In the genomic region with DNA sequence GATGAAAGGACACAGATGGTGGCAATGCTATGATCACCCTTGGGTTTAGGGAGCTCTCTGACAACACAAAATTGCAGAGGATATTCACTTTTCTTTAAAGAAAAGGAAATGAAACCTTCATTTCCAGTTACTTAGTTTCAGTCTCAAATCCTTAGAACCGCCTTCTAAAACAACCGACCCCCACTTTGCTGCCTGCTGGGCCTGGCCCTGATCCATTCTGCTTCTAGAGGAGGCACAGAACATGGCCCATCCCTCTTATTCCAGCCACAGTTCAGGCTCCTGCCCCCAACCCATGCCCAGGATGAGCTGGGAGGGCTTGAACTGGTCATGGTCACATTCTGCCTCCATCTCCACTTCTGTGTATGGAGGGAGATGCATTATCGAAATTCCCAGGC, we compare ENCODE assay signal across 16 cellular contexts.
DNase-seq lines count a peak whose midpoint lies in the region; ATAC-seq and TF ChIP-seq lines count a peak whose summit lies in the region.
"Had no signal": no experiment of that assay in that cellular context is flagged by ENCODE, and none has a peak within 500 bp of the region (broad histone marks: within the 10 kb centered on the region; RNA-seq: fewer than 3 reads in every experiment).

No MANE protein-coding gene starts in this region.

- no peaks in the 10 kb centered on the region for H3K36me3 Mint-ChIP-seq in activated CD4-positive, alpha-beta T cell treated with anti-CD3 and anti-CD28 coated beads, Interleukin-2, amount 10 ng/mL, durations not matched to agents 24 days and 14 days (ENCODE audit: low read depth)
- H3K36me3 Mint-ChIP-seq in glutamatergic neuron (ENCODE audit: unreplicated experiment): no peaks in the 10 kb centered on the region

- H3K4me3 Mint-ChIP-seq in activated CD4-positive, alpha-beta T cell treated with anti-CD3 and anti-CD28 coated beads, Interleukin-2, amount 10 ng/mL, durations not matched to agents 24 days and 14 days: no peak overlapping the region
- H3K4me3 Mint-ChIP-seq in glutamatergic neuron (ENCODE audit: unreplicated experiment): no peak overlapping the region
- H3K4me3 Mint-ChIP-seq: CD4-positive, alpha-beta T cell; HFFc6 had no signal

- no peak overlapping the region for H3K4me2 ChIP-seq in OCI-LY7 (ENCODE audit: low read length)

- H3K27me3 Mint-ChIP-seq in activated CD4-positive, alpha-beta T cell treated with anti-CD3 and anti-CD28 coated beads, Interleukin-2, amount 10 ng/mL, durations not matched to agents 24 days and 14 days: no peaks in the 10 kb centered on the region
- no peaks in the 10 kb centered on the region for H3K27me3 Mint-ChIP-seq in glutamatergic neuron (ENCODE audit: unreplicated experiment)

- no peak overlapping the region for H3K4me3 ChIP-seq in OCI-LY7 (ENCODE audit: low read depth, low read length, poor library complexity, severe bottlenecking)
- H3K4me3 ChIP-seq in body of pancreas: no peak overlapping the region

- POLR2A ChIA-PET in OCI-LY7 (lab: Charles Lee): no interaction called here

- H3K4me1 ChIP-seq in OCI-LY7 (ENCODE audit: insufficient read depth, low read length, poor library complexity, severe bottlenecking): peaks cover 10% of the 10 kb centered on the region
- no peaks in the 10 kb centered on the region for H3K4me1 ChIP-seq in body of pancreas

- no peaks in the 10 kb centered on the region for H3K79me2 ChIP-seq in OCI-LY7 (ENCODE audit: insufficient read depth, low read depth, low read length)

- no peak for TF ChIP-seq POLR2A in body of pancreas (IDR thresholded peaks at IDR 0.05)

- no peaks in the 10 kb centered on the region for H3K36me3 ChIP-seq in OCI-LY7 (ENCODE audit: insufficient read depth, low read length)
- H3K36me3 ChIP-seq in body of pancreas (replicated peaks in 1 of 2; ENCODE audit: insufficient read depth in 1 of 2, low read depth in 2 of 2): no peaks in the 10 kb centered on the region

- no peak overlapping the region for H2AFZ ChIP-seq in OCI-LY7 (ENCODE audit: low read length)

- H4K20me1 ChIP-seq in OCI-LY7 (ENCODE audit: insufficient read depth, low read length): no peaks in the 10 kb centered on the region

- H3K27me3 ChIP-seq in body of pancreas: no peaks in the 10 kb centered on the region

- CTCF ChIA-PET in OCI-LY7 (lab: Charles Lee; ENCODE audit: unreplicated experiment): no interaction called here

- H3K27ac ChIP-seq in OCI-LY7 (ENCODE audit: low read depth, low read length, poor library complexity, severe bottlenecking) (no peak overlapping the region), body of pancreas (no peak overlapping the region)

- H3K9me3 Mint-ChIP-seq in activated CD4-positive, alpha-beta T cell treated with anti-CD3 and anti-CD28 coated beads, Interleukin-2, amount 10 ng/mL, durations not matched to agents 24 days and 14 days: no peaks in the 10 kb centered on the region
- no peaks in the 10 kb centered on the region for H3K9me3 Mint-ChIP-seq in glutamatergic neuron (ENCODE audit: unreplicated experiment)
- H3K9me3 Mint-ChIP-seq: CD4-positive, alpha-beta T cell; HFFc6 had no signal

- H3K9me3 ChIP-seq in OCI-LY7 (ENCODE audit: low read length) (no peaks in the 10 kb centered on the region), body of pancreas (no peaks in the 10 kb centered on the region)

- H3K4me1 Mint-ChIP-seq in activated CD4-positive, alpha-beta T cell treated with anti-CD3 and anti-CD28 coated beads, Interleukin-2, amount 10 ng/mL, durations not matched to agents 24 days and 14 days: no peaks in the 10 kb centered on the region
- no peaks in the 10 kb centered on the region for H3K4me1 Mint-ChIP-seq in glutamatergic neuron (ENCODE audit: low read depth, unreplicated experiment)

- TF ChIP-seq CTCF in OCI-LY7 (conservative IDR thresholded peaks at IDR 0.05; ENCODE audit: low read length) (no peak), glutamatergic neuron (IDR thresholded peaks at IDR 0.05; ENCODE audit: partially characterized antibody, unreplicated experiment) (no peak), body of pancreas (IDR thresholded peaks at IDR 0.05) (no peak)

- intact Hi-C loops in activated CD4-positive, alpha-beta T cell treated with anti-CD3 and anti-CD28 coated beads, Interleukin-2, amount 10 ng/mL, durations not matched to agents 24 days and 14 days (cut with micrococcal nuclease): no loop called here
- intact Hi-C loops in OCI-LY7 (cut with micrococcal nuclease; ENCODE audit: unreplicated experiment) (no loop called here), body of pancreas (cut with DNase I) (no loop called here)

- no peak for ATAC-seq in body of pancreas
- ATAC-seq: HepG2 had no signal

- BruUV-seq in OCI-LY7 (replicated peaks; lab: Mats Ljungman, UMichigan): no TSS peak

- H3K9me2 ChIP-seq in OCI-LY7 (ENCODE audit: insufficient read depth, low read length): no peaks in the 10 kb centered on the region

- 79 to 86% methylated on average over 3 of the region's 3 CpGs for WGBS in body of pancreas, 2 donors

- peak; percentile 26 for DNase-seq in activated CD4-positive, alpha-beta T cell treated with anti-CD3 and anti-CD28 coated beads, Interleukin-2, amount 10 ng/mL, durations not matched to agents 24 days and 14 days
- no peak for DNase-seq in activated CD4-positive, alpha-beta T cell treated with anti-CD3 and anti-CD28 coated beads for 1 hour
- DNase-seq in MV-4-11 (lab: John Stamatoyannopoulos, UW): peak; percentile 82
- DNase-seq in OCI-LY7 (ENCODE audit: low spot score): peak; percentile 12
- no peak for DNase-seq in glutamatergic neuron
- no peak for DNase-seq in body of pancreas
- DNase-seq in stimulated activated CD8-positive, alpha-beta memory T cell treated with anti-CD3 and anti-CD28 coated beads, Interleukin-4, amount 100 ng/mL, for 48 hours: no peak
- DNase-seq: 8988T; AML-193; C1 segment of cervical spinal cord; Calu3; CD4-positive, alpha-beta T cell; DMS 273 treated with DMSO at 0.1 percent for 48 hours; HCEC 1CT; HFFc6 had no signal

- no peak overlapping the region for H3K27ac Mint-ChIP-seq in activated CD4-positive, alpha-beta T cell treated with anti-CD3 and anti-CD28 coated beads, Interleukin-2, amount 10 ng/mL, durations not matched to agents 24 days and 14 days
- H3K27ac Mint-ChIP-seq in glutamatergic neuron (ENCODE audit: unreplicated experiment): no peak overlapping the region
- H3K27ac Mint-ChIP-seq: CD4-positive, alpha-beta T cell; HFFc6 had no signal

Comparison
In these comparisons a context has a peak if more than half of its experiments do, and no peak if none do; other contexts are left out.
1. DNase-seq: peak in activated CD4-positive, alpha-beta T cell treated with anti-CD3 and anti-CD28 coated beads, Interleukin-2, amount 10 ng/mL, durations not matched to agents 24 days and 14 days (single experiment), MV-4-11 (single experiment) and OCI-LY7 (single experiment); none in activated CD4-positive, alpha-beta T cell treated with anti-CD3 and anti-CD28 coated beads for 1 hour (single experiment), glutamatergic neuron (single experiment), body of pancreas (0 of 4) and stimulated activated CD8-positive, alpha-beta memory T cell treated with anti-CD3 and anti-CD28 coated beads, Interleukin-4, amount 100 ng/mL, for 48 hours (single experiment).